3 cellular contexts compared by ENCODE assay signal in the genomic region with DNA sequence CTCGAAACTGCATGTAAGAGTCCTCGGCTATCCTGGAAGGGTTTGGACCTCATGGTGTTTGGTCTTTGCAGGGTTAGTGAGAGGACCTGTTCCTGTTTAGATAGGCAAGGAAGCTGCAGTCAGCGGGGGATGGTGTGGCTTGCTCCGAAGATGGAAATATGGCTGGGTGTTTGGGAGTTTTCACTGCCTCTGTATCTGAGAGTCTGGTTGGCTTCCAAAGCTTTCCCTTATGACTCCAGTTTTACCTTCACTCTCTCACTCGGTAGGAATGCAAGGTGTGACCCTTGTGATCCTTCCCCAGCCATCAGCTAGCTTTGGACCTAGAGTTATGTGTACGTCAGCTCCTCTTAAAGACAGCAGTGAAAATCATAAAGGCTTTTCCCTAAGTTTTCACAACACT.
TF ChIP-seq lines count a peak whose summit lies in the region.

No MANE protein-coding gene starts in this region.

TF ChIP-seq in HEK293, 187 proteins besides CTCF, POLR2A, EP300 and RAD21:
- TF ChIP-seq ZNF747 (tag by site-specific recombination; IDR thresholded peaks at IDR 0.05) (no peak), ZNF416 (tag by site-specific recombination; IDR thresholded peaks at IDR 0.05) (no peak), ZNF19 (tag by site-specific recombination; IDR thresholded peaks at IDR 0.05; ENCODE audit: low read depth) (no peak), ZNF48 (tag by site-specific recombination; IDR thresholded peaks at IDR 0.05) (no peak), PRDM1 (tag by site-specific recombination; IDR thresholded peaks at IDR 0.05) (peak; percentile 42; the same call in 1 of the 2 replicates)
- TF ChIP-seq, protein P1, sequence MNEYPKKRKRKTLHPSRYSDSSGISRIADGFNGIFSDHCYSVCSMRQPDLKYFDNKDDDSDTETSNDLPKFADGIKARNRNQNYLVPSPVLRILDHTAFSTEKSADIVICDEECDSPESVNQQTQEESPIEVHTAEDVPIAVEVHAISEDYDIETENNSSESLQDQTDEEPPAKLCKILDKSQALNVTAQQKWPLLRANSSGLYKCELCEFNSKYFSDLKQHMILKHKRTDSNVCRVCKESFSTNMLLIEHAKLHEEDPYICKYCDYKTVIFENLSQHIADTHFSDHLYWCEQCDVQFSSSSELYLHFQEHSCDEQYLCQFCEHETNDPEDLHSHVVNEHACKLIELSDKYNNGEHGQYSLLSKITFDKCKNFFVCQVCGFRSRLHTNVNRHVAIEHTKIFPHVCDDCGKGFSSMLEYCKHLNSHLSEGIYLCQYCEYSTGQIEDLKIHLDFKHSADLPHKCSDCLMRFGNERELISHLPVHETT (tag by site-specific recombination; IDR thresholded peaks at IDR 0.05): no peak

TF ChIP-seq in H1, 55 proteins besides CTCF, POLR2A, EP300 and RAD21:
- TF ChIP-seq SIX5 (IDR thresholded peaks at IDR 0.05; ENCODE audit: low read depth, low read length) (no peak), TEAD4 (IDR thresholded peaks at IDR 0.05; ENCODE audit: low read depth, low read length) (no peak), CHD1 (IDR thresholded peaks at IDR 0.05; ENCODE audit: low read depth, low read length) (no peak), MAFK (IDR thresholded peaks at IDR 0.05; ENCODE audit: low read depth, low read length) (no peak), PHF8 (conservative IDR thresholded peaks at IDR 0.05; ENCODE audit: low read depth, low read length) (no peak), SP2 (IDR thresholded peaks at IDR 0.05; ENCODE audit: low read length) (no peak), RNF2 (IDR thresholded peaks at IDR 0.05; ENCODE audit: borderline replicate concordance, low read depth, low read length, missing control alignments, poor library complexity, severe bottlenecking) (no peak), YY1 (IDR thresholded peaks at IDR 0.05; ENCODE audit: low read depth, low read length) (no peak)
- TF ChIP-seq, protein P2, sequence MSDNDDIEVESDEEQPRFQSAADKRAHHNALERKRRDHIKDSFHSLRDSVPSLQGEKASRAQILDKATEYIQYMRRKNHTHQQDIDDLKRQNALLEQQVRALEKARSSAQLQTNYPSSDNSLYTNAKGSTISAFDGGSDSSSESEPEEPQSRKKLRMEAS (IDR thresholded peaks at IDR 0.05): no peak

TF ChIP-seq in HepG2, 621 proteins besides CTCF, POLR2A, EP300 and RAD21:
- TF ChIP-seq RBM22 (optimal IDR thresholded peaks at IDR 0.05; ENCODE audit: low read length) (peak; percentile 55), SNRNP70 (IDR thresholded peaks at IDR 0.05; ENCODE audit: low read depth, low read length) (no peak), ZNF441 (CRISPR knock-in tag; IDR thresholded peaks at IDR 0.05; ENCODE audit: borderline replicate concordance) (no peak), NFYB (CRISPR knock-in tag; IDR thresholded peaks at IDR 0.05) (no peak)
- TF ChIP-seq, protein P3, sequence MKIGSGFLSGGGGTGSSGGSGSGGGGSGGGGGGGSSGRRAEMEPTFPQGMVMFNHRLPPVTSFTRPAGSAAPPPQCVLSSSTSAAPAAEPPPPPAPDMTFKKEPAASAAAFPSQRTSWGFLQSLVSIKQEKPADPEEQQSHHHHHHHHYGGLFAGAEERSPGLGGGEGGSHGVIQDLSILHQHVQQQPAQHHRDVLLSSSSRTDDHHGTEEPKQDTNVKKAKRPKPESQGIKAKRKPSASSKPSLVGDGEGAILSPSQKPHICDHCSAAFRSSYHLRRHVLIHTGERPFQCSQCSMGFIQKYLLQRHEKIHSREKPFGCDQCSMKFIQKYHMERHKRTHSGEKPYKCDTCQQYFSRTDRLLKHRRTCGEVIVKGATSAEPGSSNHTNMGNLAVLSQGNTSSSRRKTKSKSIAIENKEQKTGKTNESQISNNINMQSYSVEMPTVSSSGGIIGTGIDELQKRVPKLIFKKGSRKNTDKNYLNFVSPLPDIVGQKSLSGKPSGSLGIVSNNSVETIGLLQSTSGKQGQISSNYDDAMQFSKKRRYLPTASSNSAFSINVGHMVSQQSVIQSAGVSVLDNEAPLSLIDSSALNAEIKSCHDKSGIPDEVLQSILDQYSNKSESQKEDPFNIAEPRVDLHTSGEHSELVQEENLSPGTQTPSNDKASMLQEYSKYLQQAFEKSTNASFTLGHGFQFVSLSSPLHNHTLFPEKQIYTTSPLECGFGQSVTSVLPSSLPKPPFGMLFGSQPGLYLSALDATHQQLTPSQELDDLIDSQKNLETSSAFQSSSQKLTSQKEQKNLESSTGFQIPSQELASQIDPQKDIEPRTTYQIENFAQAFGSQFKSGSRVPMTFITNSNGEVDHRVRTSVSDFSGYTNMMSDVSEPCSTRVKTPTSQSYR (CRISPR knock-in tag; IDR thresholded peaks at IDR 0.05; ENCODE audit: borderline replicate concordance): 0 out of 2 replicates have a peak, but pooled peaks have one; percentile 65
- TF ChIP-seq, protein P4, sequence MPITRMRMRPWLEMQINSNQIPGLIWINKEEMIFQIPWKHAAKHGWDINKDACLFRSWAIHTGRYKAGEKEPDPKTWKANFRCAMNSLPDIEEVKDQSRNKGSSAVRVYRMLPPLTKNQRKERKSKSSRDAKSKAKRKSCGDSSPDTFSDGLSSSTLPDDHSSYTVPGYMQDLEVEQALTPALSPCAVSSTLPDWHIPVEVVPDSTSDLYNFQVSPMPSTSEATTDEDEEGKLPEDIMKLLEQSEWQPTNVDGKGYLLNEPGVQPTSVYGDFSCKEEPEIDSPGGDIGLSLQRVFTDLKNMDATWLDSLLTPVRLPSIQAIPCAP (CRISPR knock-in tag; IDR thresholded peaks at IDR 0.05; ENCODE audit: low read depth): no peak
TF ChIP-seq in HepG2: peak in this region for 2.
